In the genomic region with DNA sequence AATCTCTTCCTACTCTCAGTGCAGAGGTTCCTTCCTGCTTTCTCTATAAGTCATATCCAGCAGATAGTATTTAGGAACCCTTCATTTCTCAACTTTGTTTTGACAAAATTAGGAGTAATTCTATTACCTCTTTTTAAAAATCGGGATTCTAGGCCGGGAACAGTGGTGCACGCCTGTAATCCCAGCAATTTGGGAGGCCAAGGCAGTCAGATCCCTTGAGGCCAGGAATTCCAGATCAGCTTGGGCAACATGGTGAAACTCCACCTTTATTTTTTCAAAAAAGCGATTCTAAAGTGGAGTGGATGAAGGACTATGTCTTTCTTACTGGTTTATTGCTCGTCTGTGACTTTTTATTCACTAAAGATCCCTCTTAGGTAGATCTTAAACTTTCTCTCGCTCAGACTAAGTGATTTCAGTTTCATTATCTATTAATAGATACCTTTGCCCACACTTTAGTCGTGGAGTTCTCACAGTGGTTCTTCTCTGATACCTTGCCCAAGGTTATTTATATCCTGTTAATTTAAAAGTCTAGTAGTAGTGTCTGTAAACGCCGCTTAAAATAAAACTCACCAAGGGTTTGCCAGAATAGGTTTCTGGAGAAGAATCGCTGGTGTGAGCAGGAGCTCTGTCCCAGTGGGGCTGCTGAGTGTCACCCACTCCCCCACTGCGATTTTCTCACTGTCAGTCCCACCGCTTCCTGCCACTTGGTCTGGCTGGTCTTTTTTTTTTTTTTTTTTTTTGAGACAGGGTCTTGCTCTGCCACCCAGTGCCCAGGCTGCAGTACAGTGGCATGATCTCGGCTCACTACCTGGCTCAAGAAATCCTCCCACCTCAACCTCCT, we compare ENCODE assay signal across 8 cellular contexts. TPM values are rescaled to one million over a fixed set of nuclear protein-coding genes. Genes with fewer than 3 reads are reported as not detected.
DNase-seq lines count a peak whose midpoint lies in the region; ATAC-seq lines count a peak whose summit lies in the region.

No MANE protein-coding gene starts in this region.

- peak; percentile 19 for DNase-seq in stimulated activated CD4-positive, alpha-beta T cell treated with anti-CD3 and anti-CD28 coated beads, Interleukin-12 subunit alpha, Interleukin-12 subunit beta, amount 100 ng/mL, for 4 hours
- no peak for DNase-seq in stimulated activated CD4-positive, alpha-beta T cell treated with anti-CD3 and anti-CD28 coated beads, Interleukin-2, amount 100 ng/mL, for 48 hours
- peak; percentile 50 for DNase-seq in activated naive CD8-positive, alpha-beta T cell treated with anti-CD3 and anti-CD28 coated beads, Interleukin-2, amount 10 ng/mL, durations not matched to agents 7 days and 5 days
- DNase-seq in stimulated activated CD8-positive, alpha-beta memory T cell treated with anti-CD3 and anti-CD28 coated beads, Interleukin-4, amount 100 ng/mL, for 24 hours (ENCODE audit: low read depth) = peak; percentile 19
- no peak for DNase-seq in NCI-H2171 (lab: John Stamatoyannopoulos, UW)
- no peak for DNase-seq in pons (ENCODE audit: low spot score)
- DNase-seq in LoVo (ENCODE audit: low spot score) = no peak

- ATAC-seq in HG03558 (IDR thresholded peaks at IDR 0.05; ENCODE audit: extremely low read depth, unreplicated experiment) = peak; percentile 80
- ATAC-seq in activated naive CD8-positive, alpha-beta T cell treated with anti-CD3 and anti-CD28 coated beads, Interleukin-2, amount 10 ng/mL, durations not matched to agents 7 days and 5 days (ENCODE audit: low read depth) = peak; percentile 87

- H3K4me1 Mint-ChIP-seq in activated naive CD8-positive, alpha-beta T cell treated with anti-CD3 and anti-CD28 coated beads, Interleukin-2, amount 10 ng/mL, durations not matched to agents 7 days and 5 days = peaks cover 36% of the 10 kb centered on the region

- no peaks in the 10 kb centered on the region for H3K9me3 Mint-ChIP-seq in activated naive CD8-positive, alpha-beta T cell treated with anti-CD3 and anti-CD28 coated beads, Interleukin-2, amount 10 ng/mL, durations not matched to agents 7 days and 5 days

- POLR2A ChIA-PET in activated naive CD8-positive, alpha-beta T cell treated with anti-CD3 and anti-CD28 coated beads, Interleukin-2, amount 10 ng/mL, durations not matched to agents 7 days and 5 days (lab: Charles Lee) = interaction anchor here (0.7 to 4.1 kb wide), 10 partner anchors 9 to 139 kb away, joined by 3 to 39 read pairs (median 4); a partner anchor contains a TSS

- peak overlapping the region; percentile 86 for H3K27ac Mint-ChIP-seq in activated naive CD8-positive, alpha-beta T cell treated with anti-CD3 and anti-CD28 coated beads, Interleukin-2, amount 10 ng/mL, durations not matched to agents 7 days and 5 days

- peak overlapping the region; percentile 81 for H3K4me3 Mint-ChIP-seq in activated naive CD8-positive, alpha-beta T cell treated with anti-CD3 and anti-CD28 coated beads, Interleukin-2, amount 10 ng/mL, durations not matched to agents 7 days and 5 days

- H3K27me3 Mint-ChIP-seq in activated naive CD8-positive, alpha-beta T cell treated with anti-CD3 and anti-CD28 coated beads, Interleukin-2, amount 10 ng/mL, durations not matched to agents 7 days and 5 days = no peaks in the 10 kb centered on the region

- peaks cover 2% of the 10 kb centered on the region for H3K36me3 Mint-ChIP-seq in activated naive CD8-positive, alpha-beta T cell treated with anti-CD3 and anti-CD28 coated beads, Interleukin-2, amount 10 ng/mL, durations not matched to agents 7 days and 5 days

RNA-seq across cellular contexts. Expression of a gene that starts 27.0 kb away (rescaled TPM):
- total RNA-seq in activated naive CD8-positive, alpha-beta T cell treated with anti-CD3 and anti-CD28 coated beads, Interleukin-2, amount 10 ng/mL, durations not matched to agents 7 days and 5 days = 10 to 100 TPM; 51.8 to 57.2 TPM

Comparison
In these comparisons a context has a peak if more than half of its experiments do, and no peak if none do; other contexts are left out.
1. DNase-seq: peak in stimulated activated CD4-positive, alpha-beta T cell treated with anti-CD3 and anti-CD28 coated beads, Interleukin-12 subunit alpha, Interleukin-12 subunit beta, amount 100 ng/mL, for 4 hours (single experiment), activated naive CD8-positive, alpha-beta T cell treated with anti-CD3 and anti-CD28 coated beads, Interleukin-2, amount 10 ng/mL, durations not matched to agents 7 days and 5 days (single experiment) and stimulated activated CD8-positive, alpha-beta memory T cell treated with anti-CD3 and anti-CD28 coated beads, Interleukin-4, amount 100 ng/mL, for 24 hours (single experiment); none in stimulated activated CD4-positive, alpha-beta T cell treated with anti-CD3 and anti-CD28 coated beads, Interleukin-2, amount 100 ng/mL, for 48 hours (0 of 2), NCI-H2171 (single experiment), pons (single experiment) and LoVo (single experiment).